ENCODE assay signal across 16 cellular contexts in the genomic region with DNA sequence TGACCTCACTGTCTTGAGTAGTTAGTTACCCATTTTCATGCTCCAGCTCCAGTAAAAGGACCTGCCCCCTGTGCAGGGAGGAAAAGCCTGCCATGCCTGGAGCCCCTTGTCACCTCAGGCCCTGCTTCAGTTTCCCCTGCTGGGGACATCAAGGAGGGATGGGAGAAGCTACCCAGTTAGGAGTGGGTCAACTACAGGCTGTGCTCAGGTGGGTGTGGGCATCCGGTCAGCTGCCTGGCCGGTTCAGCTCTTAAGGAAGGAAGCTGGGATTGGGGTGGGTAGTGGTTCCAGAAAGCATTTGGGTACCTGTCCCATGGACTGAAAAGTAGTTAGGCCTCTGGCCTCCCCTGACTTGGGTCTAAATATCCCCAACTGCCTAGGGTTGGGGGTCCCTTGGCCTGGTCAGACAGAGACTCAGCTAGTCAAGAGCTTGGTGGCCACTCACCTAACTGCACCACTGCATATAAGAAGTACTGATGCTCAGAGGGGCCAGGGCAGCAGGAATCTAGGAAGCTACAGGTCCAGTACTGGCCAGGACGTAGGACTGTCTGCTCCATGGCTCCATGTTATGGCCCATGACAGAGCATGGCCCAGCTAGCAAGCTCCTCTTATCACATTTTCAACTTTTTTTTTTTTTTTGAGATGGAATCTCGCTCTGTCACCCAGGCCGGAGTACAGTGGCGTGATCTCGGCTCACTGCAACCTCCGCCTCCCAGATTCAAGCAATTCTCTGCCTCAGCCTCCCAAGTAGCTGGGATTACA. TPM values are rescaled to one million over a fixed set of nuclear protein-coding genes. Genes with fewer than 3 reads are reported as not detected.
A peak's percentile ranks its signal among the peaks of the same experiment; 100 is the strongest.
DNase-seq lines count a peak whose midpoint lies in the region; ATAC-seq and TF ChIP-seq lines count a peak whose summit lies in the region.
"Had no signal": no experiment of that assay in that cellular context is flagged by ENCODE, and none has a peak within 500 bp of the region (broad histone marks: within the 10 kb centered on the region; RNA-seq: fewer than 3 reads in every experiment).

No MANE protein-coding gene starts in this region.

- peaks cover 0 to 25% (median 9%) of the 10 kb centered on the region in 45 donors for H3K27me3 ChIP-seq in dorsolateral prefrontal cortex
- no peaks in the 10 kb centered on the region for H3K27me3 ChIP-seq in thoracic aorta (replicated peaks; ENCODE audit: insufficient read depth)

- H3K27ac ChIP-seq in RWPE1 (peak overlapping the region; percentile 6; the same call in 1 of the 2 replicates), dorsolateral prefrontal cortex (peak overlapping the region; percentile 22 to 100 (median 84)), thoracic aorta (peak overlapping the region; percentile 34 to 56)

- POLR2A ChIA-PET in RWPE1 (lab: Yijun Ruan, JAX; ENCODE audit: low non-redundant PET): interaction anchor here (0.6 kb wide), 1 partner anchor 52 kb away, joined by 6 read pairs; no protein-coding TSS in a partner anchor

- TF ChIP-seq CTCF in RWPE1 (conservative IDR thresholded peaks at IDR 0.05; ENCODE audit: low read depth) (no peak), dorsolateral prefrontal cortex (IDR thresholded peaks at IDR 0.05 in 54 of 56, conservative IDR thresholded peaks at IDR 0.05 in 2 of 56; ENCODE audit: low read depth in 1 of 56, partially characterized antibody in 56 of 56) (no peak), thoracic aorta (IDR thresholded peaks at IDR 0.05) (no peak), GM13976 (IDR thresholded peaks at IDR 0.05; ENCODE audit: borderline replicate concordance, control extremely low read depth, extremely low read depth, insufficient read depth, missing control alignments) (no peak)

- no peak for DNase-seq in RWPE1 (ENCODE audit: low spot score)
- no peak for DNase-seq in dorsolateral prefrontal cortex
- DNase-seq in left colon: no peak
- DNase-seq in thoracic aorta (ENCODE audit: low spot score): no peak
- no peak for DNase-seq in HuH-7.5 (ENCODE audit: low spot score)
- no peak for DNase-seq in GM13976 (ENCODE audit: low spot score)
- no peak for DNase-seq in stimulated activated naive CD4-positive, alpha-beta T cell treated with Interleukin-2 at 50 U/mL for 16 hours (lab: John Stamatoyannopoulos, UW)
- DNase-seq: DMS53; H9; MV-4-11; NCI-H146; NCI-H2107; NCI-H226; NCI-H526 treated with DMSO at 0.1 percent for 48 hours; NK-92 treated with Interleukin-12 subunit alpha and Interleukin-12 subunit beta, amount 100 ng/mL, for 24 hours had no signal

- peaks cover 4 to 13% of the 10 kb centered on the region in 2 donors for H3K4me1 ChIP-seq in thoracic aorta (ENCODE audit: control insufficient read depth in 1 of 2, low read depth in 2 of 2)

- in situ Hi-C loops in GM13976 (cut with MboI; ENCODE audit: low sequenced_read_pairs, unreplicated experiment): no loop called here

- no peak overlapping the region for H3K4me3 ChIP-seq in dorsolateral prefrontal cortex
- H3K4me3 ChIP-seq in thoracic aorta: no peak overlapping the region

- ATAC-seq in left colon: peak; percentile 5
- no peak for ATAC-seq in thoracic aorta (ENCODE audit: insufficient number of reproducible peaks, low FRiP score, low read depth)

- peaks cover 6% of the 10 kb centered on the region for H3K36me3 ChIP-seq in thoracic aorta

- intact Hi-C loops in dorsolateral prefrontal cortex (cut with DNase I): no loop called here
- intact Hi-C loops in left colon (cut with DNase I, micrococcal nuclease): loop anchor here in 1 of 2 donors (10.0 kb wide), 1 partner anchor 85 kb away; the partner anchor contains the start of gene GNAT1

- CTCF ChIA-PET in RWPE1 (lab: Yijun Ruan, JAX): interaction anchor here (0.6 to 0.7 kb wide), 3 partner anchors 53 to 69 kb away, joined by 3 read pairs; no protein-coding TSS in a partner anchor

- H3K9me3 ChIP-seq in thoracic aorta: no peaks in the 10 kb centered on the region

RNA-seq across cellular contexts. Expression of gene LSMEM2, which starts 0.5 kb away (rescaled TPM):
- total RNA-seq in dorsolateral prefrontal cortex (1 to 10 TPM in 95 of 120 experiments, under 1 TPM in 23, not detected in 2; 0.31 to 7.4 (median 1.7) TPM), left colon (not detected), thoracic aorta (not detected)
- total RNA-seq: A673 had no signal

RNA-seq across cellular contexts. Expression of gene SEMA3B, which starts 10.5 kb away (rescaled TPM):
- 100 to 1,000 TPM in 85 of 120 experiments, 10 to 100 TPM in 35; 36.0 to 486 (median 135) TPM for total RNA-seq in dorsolateral prefrontal cortex
- total RNA-seq in left colon: 100 to 1,000 TPM in 1 of 2 donors, 10 to 100 TPM in 1; 56.8 to 116 TPM
- total RNA-seq in thoracic aorta: 10 to 100 TPM; 53.6 to 57.2 TPM

RNA-seq across cellular contexts. Expression of gene IFRD2, which starts 12.8 kb away (rescaled TPM):
- total RNA-seq in dorsolateral prefrontal cortex: 10 to 100 TPM; 15.0 to 46.2 (median 28.8) TPM
- 10 to 100 TPM; 48.8 to 68.6 TPM for total RNA-seq in left colon
- total RNA-seq in thoracic aorta: 100 to 1,000 TPM in 1 of 2 donors, 10 to 100 TPM in 1; 43.3 to 118 TPM

RNA-seq across cellular contexts. Expression of gene HYAL3, which starts 19.8 kb away (rescaled TPM):
- total RNA-seq in dorsolateral prefrontal cortex (10 to 100 TPM in 25 of 120 experiments, 1 to 10 TPM in 95; 3.0 to 14.8 (median 8.4) TPM), left colon (1 to 10 TPM; 2.2 to 2.8 TPM), thoracic aorta (1 to 10 TPM in 1 of 2 donors, under 1 TPM in 1; 0.35 to 1.4 TPM)

RNA-seq across cellular contexts. Expression of gene NAA80, which starts 19.8 kb away (rescaled TPM):
- total RNA-seq in dorsolateral prefrontal cortex: 10 to 100 TPM in 119 of 120 experiments, 1 to 10 TPM in 1; 10.0 to 30.3 (median 19.2) TPM
- 10 to 100 TPM in 1 of 2 donors, 1 to 10 TPM in 1; 9.8 to 11.2 TPM for total RNA-seq in left colon
- 1 to 10 TPM; 8.3 to 8.7 TPM for total RNA-seq in thoracic aorta

Comparison
In these comparisons a context has a peak if more than half of its experiments do, and no peak if none do; other contexts are left out.
1. H3K27ac ChIP-seq: peak in every context shown above with its lines; median percentile 84 in dorsolateral prefrontal cortex; 45 in thoracic aorta; 6 in RWPE1.